ENCODE assay signal across 24 cellular contexts in the genomic region with DNA sequence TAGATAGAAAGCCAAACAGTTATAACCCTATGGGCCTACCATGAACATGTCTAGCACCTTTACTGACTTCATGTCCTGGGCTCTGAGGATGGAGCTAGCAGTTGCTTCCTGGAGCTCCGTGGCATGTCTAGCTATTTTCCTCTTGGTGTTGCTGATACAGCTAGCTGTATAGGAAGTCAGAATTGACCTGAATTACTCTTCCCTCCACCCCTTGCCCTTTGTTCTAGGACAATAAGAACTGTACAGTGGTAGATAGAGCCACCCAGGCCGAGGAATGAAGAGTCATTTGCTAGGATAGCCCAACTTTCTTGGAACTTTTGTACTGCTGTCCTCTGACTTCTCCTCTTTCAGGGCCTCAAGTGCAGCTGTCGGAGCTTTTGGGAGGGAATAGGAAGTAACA.
A peak's percentile ranks its signal among the peaks of the same experiment; 100 is the strongest.
DNase-seq lines count a peak whose midpoint lies in the region; ATAC-seq, FAIRE-seq and TF ChIP-seq lines count a peak whose summit lies in the region.
"Had no signal": no experiment of that assay in that cellular context is flagged by ENCODE, and none has a peak within 500 bp of the region (broad histone marks: within the 10 kb centered on the region; RNA-seq: fewer than 3 reads in every experiment).

No MANE protein-coding gene starts in this region.

- peak; percentile 50 for FAIRE-seq in bronchial epithelial cell (lab: Jason Lieb, UNC)
- FAIRE-seq: A549, D721Med, GM12878, H54 had no signal

- DNase-seq in bronchial epithelial cell (ENCODE audit: low read depth) (no peak), islet precursor cell (peak; percentile 8), mucosa of descending colon (no peak), uterus (no peak), NCI-H1436 (lab: John Stamatoyannopoulos, UW) (no peak)
- DNase-seq: 8988T; ACHN; AML-193; BE2C; CD4-positive, alpha-beta T cell; CD8-positive, alpha-beta memory T cell; DMS 273 treated with DMSO at 0.1 percent for 48 hours; DMS79; EL; GDM1; GOT3; HFFc6 had no signal

- no peak overlapping the region for H3K27ac ChIP-seq in uterus
- H3K27ac ChIP-seq: A549; BLaER1 treated with 17β-estradiol and CSF1 and Interleukin-3, amounts not matched to agents 10 nM and 100 nM had no signal

- H3K4me1 ChIP-seq in mucosa of descending colon (ENCODE audit: low read depth): no peaks in the 10 kb centered on the region
- H3K4me1 ChIP-seq in uterus: no peaks in the 10 kb centered on the region
- H3K4me1 ChIP-seq: A549, BE2C, HAP-1 had no signal

- H3K4me3 ChIP-seq in bronchial epithelial cell (ENCODE audit: low read depth, low read length) (no peak overlapping the region), mucosa of descending colon (no peak overlapping the region), uterus (no peak overlapping the region)
- H3K4me3 ChIP-seq: A549; BLaER1 treated with 17β-estradiol and CSF1 and Interleukin-3, amounts not matched to agents 10 nM and 100 nM; GM12878; HAP-1 had no signal

- no peaks in the 10 kb centered on the region for H3K27me3 ChIP-seq in bronchial epithelial cell (ENCODE audit: control insufficient read depth, insufficient read depth, low read length)
- no peaks in the 10 kb centered on the region for H3K27me3 ChIP-seq in uterus
- H3K27me3 ChIP-seq: BE2C; BLaER1 treated with 17β-estradiol and CSF1 and Interleukin-3, amounts not matched to agents 10 nM and 100 nM had no signal

- ATAC-seq in mucosa of descending colon: peak; percentile 57
- no peak for ATAC-seq in GM18511 (IDR thresholded peaks at IDR 0.05; ENCODE audit: unreplicated experiment)
- ATAC-seq: A549, GM12878 had no signal

- H3K36me3 ChIP-seq in bronchial epithelial cell (ENCODE audit: control insufficient read depth, insufficient read depth, low read length) (no peaks in the 10 kb centered on the region), mucosa of descending colon (ENCODE audit: low read depth) (no peaks in the 10 kb centered on the region), uterus (no peaks in the 10 kb centered on the region)
- H3K36me3 ChIP-seq: BE2C had no signal

- intact Hi-C loops in mucosa of descending colon (cut with DNase I, micrococcal nuclease) (no loop called here), uterus (cut with DNase I; ENCODE audit: low total_unique reads) (loop anchor here (10.0 kb wide), 1 partner anchor 505 kb away; no protein-coding TSS in a partner anchor)

- no peak for TF ChIP-seq POLR2A in uterus (IDR thresholded peaks at IDR 0.05)

- TF ChIP-seq CTCF in bronchial epithelial cell (IDR thresholded peaks at IDR 0.05; ENCODE audit: insufficient read depth, low read length, severe bottlenecking) (no peak), mucosa of descending colon (IDR thresholded peaks at IDR 0.05) (no peak), uterus (IDR thresholded peaks at IDR 0.05) (no peak)

- H3K9me3 ChIP-seq in mucosa of descending colon (no peaks in the 10 kb centered on the region), uterus (no peaks in the 10 kb centered on the region)
- H3K9me3 ChIP-seq: A549; BE2C; BLaER1 treated with 17β-estradiol and CSF1 and Interleukin-3, amounts not matched to agents 10 nM and 100 nM; HAP-1 had no signal
